In genomic region chr4:14701389-14701788, GRCh38 we compare ENCODE assay signal across 19 cellular contexts.
A peak's percentile ranks its signal among the peaks of the same experiment; 100 is the strongest.
DNase-seq lines count a peak whose midpoint lies in the region; ATAC-seq and TF ChIP-seq lines count a peak whose summit lies in the region.
"Had no signal": no experiment of that assay in that cellular context is flagged by ENCODE, and none has a peak within 500 bp of the region (broad histone marks: within the 10 kb centered on the region; RNA-seq: fewer than 3 reads in every experiment).

No MANE protein-coding gene starts in this region.

- TF ChIP-seq EP300 in suprapubic skin (IDR thresholded peaks at IDR 0.05) (no peak), esophagus muscularis mucosa (IDR thresholded peaks at IDR 0.05) (no peak)

- ATAC-seq in foreskin keratinocyte = peak; percentile 33
- ATAC-seq: CD8-positive, alpha-beta T cell; K562; PC-3 had no signal

- TF ChIP-seq CTCF in MM.1S (IDR thresholded peaks at IDR 0.05; ENCODE audit: low read length) = no peak
- TF ChIP-seq CTCF in adrenal gland (IDR thresholded peaks at IDR 0.05) = no peak
- TF ChIP-seq CTCF in foreskin keratinocyte (conservative IDR thresholded peaks at IDR 0.05) = no peak
- no peak for TF ChIP-seq CTCF in suprapubic skin (IDR thresholded peaks at IDR 0.05)
- TF ChIP-seq CTCF in OCI-LY7 (conservative IDR thresholded peaks at IDR 0.05; ENCODE audit: low read length) = no peak
- no peak for TF ChIP-seq CTCF in esophagus muscularis mucosa (IDR thresholded peaks at IDR 0.05)

- H2AFZ ChIP-seq in MM.1S (ENCODE audit: low read length) = 0 out of 2 replicates have a peak overlapping the region, but pooled peaks have one; percentile 5
- H2AFZ ChIP-seq in OCI-LY7 (ENCODE audit: low read length) = no peak overlapping the region

- no peaks in the 10 kb centered on the region for H3F3A ChIP-seq in MM.1S (ENCODE audit: insufficient read depth, low read length)

- H3K27me3 ChIP-seq in MM.1S (replicated peaks; ENCODE audit: insufficient read depth, low read length) = no peaks in the 10 kb centered on the region
- no peaks in the 10 kb centered on the region for H3K27me3 ChIP-seq in adrenal gland
- no peaks in the 10 kb centered on the region for H3K27me3 ChIP-seq in foreskin keratinocyte
- H3K27me3 ChIP-seq in suprapubic skin = no peaks in the 10 kb centered on the region
- no peaks in the 10 kb centered on the region for H3K27me3 ChIP-seq in esophagus muscularis mucosa
- H3K27me3 ChIP-seq: BLaER1 treated with 17β-estradiol and CSF1 and Interleukin-3, amounts not matched to agents 10 nM and 100 nM had no signal

- H3K27ac ChIP-seq in MM.1S (ENCODE audit: low read length) (no peak overlapping the region), adrenal gland (peak overlapping the region in 2 of 5 donors; percentile 50 to 72), foreskin keratinocyte (no peak overlapping the region), suprapubic skin (peak overlapping the region; percentile 41), OCI-LY7 (ENCODE audit: low read depth, low read length, poor library complexity, severe bottlenecking) (no peak overlapping the region), esophagus muscularis mucosa (replicated peaks in 1 of 4) (no peak overlapping the region)
- H3K27ac ChIP-seq: BLaER1 treated with 17β-estradiol and CSF1 and Interleukin-3, amounts not matched to agents 10 nM and 100 nM; RWPE1 had no signal

- no peaks in the 10 kb centered on the region for H3K36me3 ChIP-seq in MM.1S (replicated peaks; ENCODE audit: insufficient read depth, low read length)
- H3K36me3 ChIP-seq in adrenal gland (replicated peaks in 1 of 2) = no peaks in the 10 kb centered on the region
- H3K36me3 ChIP-seq in suprapubic skin = no peaks in the 10 kb centered on the region
- H3K36me3 ChIP-seq in OCI-LY7 (ENCODE audit: insufficient read depth, low read length) = no peaks in the 10 kb centered on the region
- H3K36me3 ChIP-seq in esophagus muscularis mucosa = no peaks in the 10 kb centered on the region
- H3K36me3 ChIP-seq: BLaER1 treated with 17β-estradiol and CSF1 and Interleukin-3, amounts not matched to agents 10 nM and 100 nM had no signal

- H4K20me1 ChIP-seq in MM.1S (ENCODE audit: insufficient read depth, low read length) (no peaks in the 10 kb centered on the region), OCI-LY7 (ENCODE audit: insufficient read depth, low read length) (no peaks in the 10 kb centered on the region)
- H4K20me1 ChIP-seq: BLaER1 treated with 17β-estradiol and CSF1 and Interleukin-3, amounts not matched to agents 10 nM and 100 nM had no signal

- no peak for DNase-seq in MM.1S
- DNase-seq in adrenal gland = peak in 4 of 7 donors; percentile 12 to 27 (median 20)
- DNase-seq in foreskin keratinocyte = no peak
- DNase-seq in suprapubic skin (ENCODE audit: low spot score in 2 of 2) = no peak
- no peak for DNase-seq in hypothalamus (lab: John Stamatoyannopoulos, UW)
- no peak for DNase-seq in OCI-LY7 (ENCODE audit: low spot score)
- DNase-seq in esophagus muscularis mucosa (ENCODE audit: extremely low spot score) = no peak
- DNase-seq: Calu3; CD8-positive, alpha-beta T cell; GF-D8; GOT3; MV-4-11; NCI-H1694 treated with DMSO at 0.1 percent for 48 hours; NCI-H2227 treated with DMSO at 0.1 percent for 48 hours; NCI-H510A treated with DMSO at 0.1 percent for 48 hours; PC-3 had no signal

- WGBS in adrenal gland, 4 donors = 36 to 61% (median 44%) methylated on average over 2 of the region's 2 CpGs
- 23% methylated on average over 2 of the region's 2 CpGs for WGBS in suprapubic skin
- WGBS in esophagus muscularis mucosa = 21% methylated on average over 2 of the region's 2 CpGs

- no TSS peak for BruUV-seq in OCI-LY7 (replicated peaks; lab: Mats Ljungman, UMichigan)

- H3K9ac ChIP-seq in MM.1S (ENCODE audit: low read length) = no peak overlapping the region
- H3K9ac ChIP-seq: BLaER1 treated with 17β-estradiol and CSF1 and Interleukin-3, amounts not matched to agents 10 nM and 100 nM had no signal

- CTCF ChIA-PET in OCI-LY7 (lab: Charles Lee; ENCODE audit: unreplicated experiment) = interaction anchor here (0.6 kb wide), 1 partner anchor 41 kb away, joined by 3 read pairs; no protein-coding TSS in a partner anchor

- H3K79me2 ChIP-seq in MM.1S (ENCODE audit: low read length) = no peaks in the 10 kb centered on the region
- H3K79me2 ChIP-seq in OCI-LY7 (ENCODE audit: insufficient read depth, low read depth, low read length) = no peaks in the 10 kb centered on the region

- H3K4me2 ChIP-seq in MM.1S (ENCODE audit: low read depth, low read length) = no peak overlapping the region
- H3K4me2 ChIP-seq in OCI-LY7 (ENCODE audit: low read length) = no peak overlapping the region
- H3K4me2 ChIP-seq: BLaER1 treated with 17β-estradiol and CSF1 and Interleukin-3, amounts not matched to agents 10 nM and 100 nM had no signal

- intact Hi-C loops in adrenal gland (cut with DNase I) = no loop called here
- intact Hi-C loops in OCI-LY7 (cut with micrococcal nuclease; ENCODE audit: unreplicated experiment) = no loop called here
- intact Hi-C loops in esophagus muscularis mucosa (cut with DNase I) = no loop called here

- H3K4me3 ChIP-seq in MM.1S (ENCODE audit: low read length) (no peak overlapping the region), adrenal gland (no peak overlapping the region), suprapubic skin (no peak overlapping the region), OCI-LY7 (ENCODE audit: low read depth, low read length, poor library complexity, severe bottlenecking) (no peak overlapping the region), esophagus muscularis mucosa (no peak overlapping the region)
- H3K4me3 ChIP-seq: BLaER1 treated with 17β-estradiol and CSF1 and Interleukin-3, amounts not matched to agents 10 nM and 100 nM; K562 had no signal

- H3K9me2 ChIP-seq in MM.1S (replicated peaks; ENCODE audit: insufficient read depth, low read length) (no peaks in the 10 kb centered on the region), OCI-LY7 (ENCODE audit: insufficient read depth, low read length) (no peaks in the 10 kb centered on the region)

- H3K9me3 ChIP-seq in MM.1S (replicated peaks; ENCODE audit: insufficient read depth, low read length) = no peaks in the 10 kb centered on the region
- H3K9me3 ChIP-seq in adrenal gland (replicated peaks in 1 of 3) = no peaks in the 10 kb centered on the region
- H3K9me3 ChIP-seq in suprapubic skin = no peaks in the 10 kb centered on the region
- H3K9me3 ChIP-seq in OCI-LY7 (ENCODE audit: low read length) = no peaks in the 10 kb centered on the region
- no peaks in the 10 kb centered on the region for H3K9me3 ChIP-seq in esophagus muscularis mucosa
- H3K9me3 ChIP-seq: BLaER1 treated with 17β-estradiol and CSF1 and Interleukin-3, amounts not matched to agents 10 nM and 100 nM had no signal

- H3K4me1 ChIP-seq in MM.1S (ENCODE audit: low read length) = no peaks in the 10 kb centered on the region
- peaks cover 0 to 7% of the 10 kb centered on the region in 2 donors for H3K4me1 ChIP-seq in adrenal gland (replicated peaks in 1 of 2)
- H3K4me1 ChIP-seq in foreskin keratinocyte = no peaks in the 10 kb centered on the region
- H3K4me1 ChIP-seq in suprapubic skin = peaks cover 20% of the 10 kb centered on the region
- no peaks in the 10 kb centered on the region for H3K4me1 ChIP-seq in OCI-LY7 (ENCODE audit: insufficient read depth, low read length, poor library complexity, severe bottlenecking)
- peaks cover 7 to 19% (median 16%) of the 10 kb centered on the region in 4 donors for H3K4me1 ChIP-seq in esophagus muscularis mucosa
- H3K4me1 ChIP-seq: BLaER1 treated with 17β-estradiol and CSF1 and Interleukin-3, amounts not matched to agents 10 nM and 100 nM had no signal

- POLR2A ChIA-PET in OCI-LY7 (lab: Charles Lee) = no interaction called here

- no peak for TF ChIP-seq POLR2A in adrenal gland (IDR thresholded peaks at IDR 0.05)
- TF ChIP-seq POLR2A in suprapubic skin (IDR thresholded peaks at IDR 0.05) = no peak
- no peak for TF ChIP-seq POLR2A in esophagus muscularis mucosa (IDR thresholded peaks at IDR 0.05; ENCODE audit: low read depth)

Comparison
In these comparisons a context has a peak if more than half of its experiments do, and no peak if none do; other contexts are left out.
1. DNase-seq: peak in adrenal gland (4 of 7); none in MM.1S (single experiment), foreskin keratinocyte (0 of 2), suprapubic skin (0 of 2), hypothalamus (0 of 51), OCI-LY7 (single experiment) and esophagus muscularis mucosa (single experiment).